8 cellular contexts compared by ENCODE assay signal in the genomic region with DNA sequence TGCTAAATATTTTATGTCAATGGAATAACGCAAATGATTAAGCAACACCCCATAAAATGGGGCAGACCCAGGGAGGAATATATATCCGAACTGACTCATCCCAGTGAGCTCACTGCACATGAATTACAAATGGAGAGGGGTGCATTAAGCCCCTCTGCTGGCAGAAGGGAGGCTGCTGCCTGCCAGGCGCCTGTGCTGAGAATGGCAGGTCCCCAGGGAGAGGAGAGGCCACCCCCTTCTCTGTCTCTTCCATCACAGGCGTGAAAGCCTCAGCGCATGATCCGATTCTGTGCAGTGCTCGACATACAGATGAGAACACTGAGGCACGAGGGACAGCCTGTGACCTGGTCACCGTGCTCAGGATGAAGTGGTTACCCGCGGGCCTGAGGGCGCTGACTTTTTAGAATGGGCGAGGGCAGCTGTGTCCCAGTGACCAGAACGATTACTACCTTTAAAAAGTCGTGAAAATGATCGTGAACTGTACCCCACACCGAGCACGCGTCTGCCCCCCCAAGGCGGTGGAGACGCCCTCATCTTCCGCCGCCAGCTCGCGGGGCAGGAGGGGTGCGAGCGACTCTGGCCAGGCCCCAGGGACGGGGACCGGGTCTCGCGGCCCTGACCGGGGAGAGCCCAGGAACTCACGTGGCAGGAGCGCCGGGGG.
DNase-seq lines count a peak whose midpoint lies in the region; ATAC-seq and TF ChIP-seq lines count a peak whose summit lies in the region.
"Not testable (repeated sequence)": the region's sequence is repeated elsewhere in the genome, so short reads cannot be mapped to it uniquely, and the experiment has no call there.

No MANE protein-coding gene starts in this region.

- peak overlapping the region; percentile 83 for H3K4me3 Mint-ChIP-seq in Caco-2 (ENCODE audit: unreplicated experiment)
- H3K4me3 Mint-ChIP-seq in activated T-cell treated with anti-CD3 and anti-CD28 coated beads, Interleukin-2, amount 50 U/mL, for 4 hours: peak overlapping the region; percentile 99

- DNase-seq in Caco-2: peak; percentile 26 to 37
- DNase-seq in RWPE1 (ENCODE audit: low spot score): peak; percentile 6
- peak; percentile 12 for DNase-seq in activated T-cell treated with anti-CD3 and anti-CD28 coated beads, Interleukin-2, amount 50 U/mL, for 4 hours
- peak in 2 of 10 donors; percentile 31 to 50 for DNase-seq in dorsolateral prefrontal cortex
- DNase-seq in substantia nigra (lab: John Stamatoyannopoulos, UW): peak in 12 of 49 donors; percentile 11 to 48 (median 42)

- intact Hi-C loops in Caco-2 (cut with micrococcal nuclease; ENCODE audit: unreplicated experiment): loop anchor here (2.0 to 10.0 kb wide), 2 partner anchors 42 to 120 kb away; no protein-coding TSS in a partner anchor
- intact Hi-C loops in dorsolateral prefrontal cortex (cut with DNase I): loop anchor here (10.0 kb wide), 1 partner anchor 210 kb away; no protein-coding TSS in a partner anchor

- not testable (repeated sequence) for H3K9me3 Mint-ChIP-seq in Caco-2 (ENCODE audit: unreplicated experiment); activated T-cell treated with anti-CD3 and anti-CD28 coated beads, Interleukin-2, amount 50 U/mL, for 4 hours

- not testable (repeated sequence) for ATAC-seq in activated T-cell treated with anti-CD3 and anti-CD28 coated beads, Interleukin-2, amount 50 U/mL, for 4 hours

- H3K36me3 Mint-ChIP-seq in Caco-2 (ENCODE audit: insufficient read depth, unreplicated experiment); activated T-cell treated with anti-CD3 and anti-CD28 coated beads, Interleukin-2, amount 50 U/mL, for 4 hours (ENCODE audit: insufficient read depth): not testable (repeated sequence)

- H3K4me3 ChIP-seq in Caco-2 (ENCODE audit: low read depth, low read length) (peak overlapping the region; percentile 74), HUES64 (ENCODE audit: low read length) (peak overlapping the region; percentile 83), dorsolateral prefrontal cortex (peak overlapping the region; percentile 37 to 89 (median 75)), iPS-15b (ENCODE audit: low read depth, low read length) (peak overlapping the region; percentile 73), neutrophil (ENCODE audit: low read depth in 1 of 2, low read length in 1 of 2) (peak overlapping the region; percentile 76 to 94)

- H3K36me3 ChIP-seq in Caco-2 (ENCODE audit: control insufficient read depth, insufficient read depth, low read length); HUES64 (ENCODE audit: insufficient read depth, low read length); iPS-15b (ENCODE audit: control insufficient read depth, insufficient read depth, low read length); neutrophil: not testable (repeated sequence)

- H3K9ac ChIP-seq in HUES64 (ENCODE audit: low read depth, low read length) (peak overlapping the region; percentile 84), iPS-15b (ENCODE audit: low read depth, low read length) (peak overlapping the region; percentile 24)

- peak overlapping the region; percentile 96 for H3K27ac Mint-ChIP-seq in Caco-2 (ENCODE audit: unreplicated experiment)

- H3K27ac ChIP-seq in HUES64 (ENCODE audit: low read depth, low read length): peak overlapping the region; percentile 74
- peak overlapping the region; percentile 81 for H3K27ac ChIP-seq in RWPE1
- peak overlapping the region in 56 of 59 donors; percentile 10 to 94 (median 82) for H3K27ac ChIP-seq in dorsolateral prefrontal cortex
- H3K27ac ChIP-seq in neutrophil: peak overlapping the region; percentile 94
- H3K27ac ChIP-seq in substantia nigra (ENCODE audit: low read depth, low read length, poor library complexity, severe bottlenecking): peak overlapping the region; percentile 59

- not testable (repeated sequence) for TF ChIP-seq CTCF in Caco-2 (IDR thresholded peaks at IDR 0.05; ENCODE audit: insufficient read depth in 1 of 2, low read depth in 1 of 2, low read length in 1 of 2, severe bottlenecking in 1 of 2, unreplicated experiment in 1 of 2); RWPE1 (conservative IDR thresholded peaks at IDR 0.05; ENCODE audit: low read depth); neutrophil (IDR thresholded peaks at IDR 0.05)
- peak in 3 of 56 donors; percentile 1 to 12 (median 10) for TF ChIP-seq CTCF in dorsolateral prefrontal cortex (IDR thresholded peaks at IDR 0.05 in 54 of 56, conservative IDR thresholded peaks at IDR 0.05 in 2 of 56; ENCODE audit: low read depth in 1 of 56, partially characterized antibody in 56 of 56)

- H3K27me3 Mint-ChIP-seq in Caco-2 (ENCODE audit: insufficient read depth, unreplicated experiment); activated T-cell treated with anti-CD3 and anti-CD28 coated beads, Interleukin-2, amount 50 U/mL, for 4 hours (ENCODE audit: low read depth): not testable (repeated sequence)

- TSS peak; percentile 51 for BruUV-seq in Caco-2 (replicated peaks; lab: Mats Ljungman, UMichigan)

- 2% methylated on average over 34 of the region's 35 CpGs for WGBS in HUES64

- not testable (repeated sequence) for H3K4me1 Mint-ChIP-seq in Caco-2 (ENCODE audit: low read depth, unreplicated experiment)
- peaks cover 11% of the 10 kb centered on the region for H3K4me1 Mint-ChIP-seq in activated T-cell treated with anti-CD3 and anti-CD28 coated beads, Interleukin-2, amount 50 U/mL, for 4 hours (ENCODE audit: low read depth)

- H3K9me3 ChIP-seq in Caco-2; HUES64 (ENCODE audit: insufficient read depth, low read depth, low read length); iPS-15b (ENCODE audit: control insufficient read depth, insufficient read depth, low read length); neutrophil: not testable (repeated sequence)

- not testable (repeated sequence) for H3K4me1 ChIP-seq in Caco-2; HUES64 (ENCODE audit: insufficient read depth, low read length); iPS-15b (ENCODE audit: control insufficient read depth, insufficient read depth, low read length)
- peaks cover 10 to 12% of the 10 kb centered on the region in 2 experiments for H3K4me1 ChIP-seq in neutrophil (ENCODE audit: control insufficient read depth in 1 of 2, insufficient read depth in 1 of 2, low read depth in 1 of 2, low read length in 1 of 2)

- POLR2A ChIA-PET in Caco-2 (lab: Charles Lee); RWPE1 (lab: Yijun Ruan, JAX; ENCODE audit: low non-redundant PET): not testable (repeated sequence)

- CTCF ChIA-PET in Caco-2 (lab: Charles Lee); RWPE1 (lab: Yijun Ruan, JAX): not testable (repeated sequence)

- not testable (repeated sequence) for H3K27me3 ChIP-seq in Caco-2 (replicated peaks; ENCODE audit: control insufficient read depth, insufficient read depth, low read length); HUES64 (ENCODE audit: insufficient read depth, low read length); dorsolateral prefrontal cortex; iPS-15b (ENCODE audit: control insufficient read depth, insufficient read depth, low read length)
- H3K27me3 ChIP-seq in neutrophil: peaks cover 18% of the 10 kb centered on the region
